In genomic region chr2:11465485-11466306, GRCh38 we compare ENCODE assay signal across 1 cellular context.
TF ChIP-seq lines count a peak whose summit lies in the region.

TSS of gene E2F6 (minus strand) at chr2:11466161. CDS start at chr2:11465879, 282 bp downstream.

TF ChIP-seq in HepG2, 621 proteins besides CTCF, POLR2A, EP300 and RAD21 (continued from another document and continues in another):
- peak; percentile 86 for TF ChIP-seq MLXIP (CRISPR knock-in tag; IDR thresholded peaks at IDR 0.05; ENCODE audit: borderline replicate concordance)
- TF ChIP-seq WIZ (CRISPR knock-in tag; IDR thresholded peaks at IDR 0.05) = peak; percentile 98
- TF ChIP-seq TIGD3 (CRISPR knock-in tag; IDR thresholded peaks at IDR 0.05; ENCODE audit: borderline replicate concordance) = peak; percentile 96
- TF ChIP-seq TMF1 (CRISPR knock-in tag; IDR thresholded peaks at IDR 0.05; ENCODE audit: low read depth) = peak; percentile 100
- peak; percentile 85; the same call in 1 of the 2 replicates for TF ChIP-seq DR1 (CRISPR knock-in tag; IDR thresholded peaks at IDR 0.05)
- peak; percentile 93 for TF ChIP-seq ZNF280D (CRISPR knock-in tag; IDR thresholded peaks at IDR 0.05)
- TF ChIP-seq GATA4 (IDR thresholded peaks at IDR 0.05; ENCODE audit: borderline replicate concordance, low read depth) = 0 out of 2 replicates have a peak, but pooled peaks have one; percentile 18
- TF ChIP-seq NR3C1 (CRISPR knock-in tag; IDR thresholded peaks at IDR 0.05) = no peak
- TF ChIP-seq PCBP1 (IDR thresholded peaks at IDR 0.05; ENCODE audit: borderline replicate concordance, low read depth, low read length) = peak; percentile 94; the same call in 1 of the 2 replicates
- peak; percentile 91 for TF ChIP-seq KAT8 (CRISPR knock-in tag; IDR thresholded peaks at IDR 0.05)
- peak; percentile 93 for TF ChIP-seq ZNF713 (CRISPR knock-in tag; IDR thresholded peaks at IDR 0.05)
- TF ChIP-seq ZNF776 (CRISPR knock-in tag; IDR thresholded peaks at IDR 0.05) = peak; percentile 100
- peak; percentile 97 for TF ChIP-seq KLF11 (CRISPR knock-in tag; IDR thresholded peaks at IDR 0.05)
- TF ChIP-seq XRCC5 (optimal IDR thresholded peaks at IDR 0.05; ENCODE audit: low read length) = peak; percentile 100
- peak; percentile 99 for TF ChIP-seq ZNF136 (CRISPR knock-in tag; IDR thresholded peaks at IDR 0.05; ENCODE audit: low read depth)
- TF ChIP-seq TOE1 (CRISPR knock-in tag; IDR thresholded peaks at IDR 0.05) = peak; percentile 98
- peak; percentile 92 for TF ChIP-seq NPAS2 (CRISPR knock-in tag; IDR thresholded peaks at IDR 0.05; ENCODE audit: borderline replicate concordance)
- peak; percentile 99 for TF ChIP-seq ZFP37 (CRISPR knock-in tag; IDR thresholded peaks at IDR 0.05; ENCODE audit: borderline replicate concordance)
- TF ChIP-seq ZNF362 (CRISPR knock-in tag; IDR thresholded peaks at IDR 0.05; ENCODE audit: borderline replicate concordance) = peak; percentile 76
- peak; percentile 91 for TF ChIP-seq ZNF264 (CRISPR knock-in tag; IDR thresholded peaks at IDR 0.05)
- TF ChIP-seq ZNF660 (CRISPR knock-in tag; IDR thresholded peaks at IDR 0.05; ENCODE audit: borderline replicate concordance, low read depth) = peak; percentile 39; the same call in 1 of the 2 replicates
- peak; percentile 90 for TF ChIP-seq GMEB1 (CRISPR knock-in tag; IDR thresholded peaks at IDR 0.05; ENCODE audit: borderline replicate concordance)
- TF ChIP-seq KDM4B (CRISPR knock-in tag; IDR thresholded peaks at IDR 0.05) = peak; percentile 83
- no peak for TF ChIP-seq SOX13 (IDR thresholded peaks at IDR 0.05)
- TF ChIP-seq SOX13 (CRISPR knock-in tag; conservative IDR thresholded peaks at IDR 0.05 in 1 of 2, IDR thresholded peaks at IDR 0.05 in 1 of 2) = peak in 1 of 2 experiments; percentile 39; a peak in 1 of 4 replicates
- TF ChIP-seq AFF4 (CRISPR knock-in tag; IDR thresholded peaks at IDR 0.05) = 0 out of 2 replicates have a peak, but pooled peaks have one; percentile 62
- TF ChIP-seq SP5 (CRISPR knock-in tag; IDR thresholded peaks at IDR 0.05; ENCODE audit: borderline replicate concordance, low read depth) = peak; percentile 27; the same call in 1 of the 2 replicates
- TF ChIP-seq ZNF772 (CRISPR knock-in tag; IDR thresholded peaks at IDR 0.05) = peak; percentile 99
- TF ChIP-seq ATF6 (CRISPR knock-in tag; conservative IDR thresholded peaks at IDR 0.05) = no peak
- TF ChIP-seq MATR3 (CRISPR knock-in tag; IDR thresholded peaks at IDR 0.05) = no peak
- peak; percentile 77; the same call in 1 of the 2 replicates for TF ChIP-seq ZNF205 (CRISPR knock-in tag; IDR thresholded peaks at IDR 0.05)
- no peak for TF ChIP-seq HMGA1 (CRISPR knock-in tag; conservative IDR thresholded peaks at IDR 0.05)
- peak; percentile 95; the same call in 1 of the 2 replicates for TF ChIP-seq AKNA (CRISPR knock-in tag; IDR thresholded peaks at IDR 0.05; ENCODE audit: borderline replicate concordance)
- peak; percentile 99 for TF ChIP-seq HOXA5 (CRISPR knock-in tag; IDR thresholded peaks at IDR 0.05)
- no peak; the same call in 1 of the 2 replicates for TF ChIP-seq JDP2 (CRISPR knock-in tag; IDR thresholded peaks at IDR 0.05; ENCODE audit: borderline replicate concordance)
